20 cellular contexts compared by ENCODE assay signal in genomic region chr19:17881701-17882100, GRCh38. TPM values are rescaled to one million over a fixed set of nuclear protein-coding genes. Genes with fewer than 3 reads are reported as not detected.
DNase-seq lines count a peak whose midpoint lies in the region; ATAC-seq and TF ChIP-seq lines count a peak whose summit lies in the region.
"Had no signal": no experiment of that assay in that cellular context is flagged by ENCODE, and none has a peak within 500 bp of the region (broad histone marks: within the 10 kb centered on the region; RNA-seq: fewer than 3 reads in every experiment).

No MANE protein-coding gene starts in this region.

- no peak overlapping the region for H3K14ac ChIP-seq in neuronal stem cell (ENCODE audit: low read length)

- no peak overlapping the region for H2BK12ac ChIP-seq in neuronal stem cell (ENCODE audit: low read length)

- no peak overlapping the region for H3K27ac ChIP-seq in heart left ventricle
- H3K27ac ChIP-seq in WERI-Rb-1, result peak overlapping the region; percentile 62
- no peak overlapping the region for H3K27ac ChIP-seq in neuronal stem cell (replicated peaks; ENCODE audit: low read length)
- H3K27ac ChIP-seq: A549, KMS-11, RWPE1 had no signal

- H2BK120ac ChIP-seq in neuronal stem cell (ENCODE audit: low read depth, low read length), result no peak overlapping the region

- H4K8ac ChIP-seq in neuronal stem cell (ENCODE audit: low read depth, low read length), result no peak overlapping the region

- H3K4me3 ChIP-seq in heart left ventricle (no peak overlapping the region), WERI-Rb-1 (ENCODE audit: low read depth, low read length) (no peak overlapping the region), neuronal stem cell (ENCODE audit: low read length in 2 of 2) (no peak overlapping the region)
- H3K4me3 ChIP-seq: A549, GM12878 had no signal

- H2BK15ac ChIP-seq in neuronal stem cell (ENCODE audit: low read length), result no peak overlapping the region

- H4K91ac ChIP-seq in neuronal stem cell (ENCODE audit: low read depth, low read length, poor library complexity), result no peak overlapping the region

- ATAC-seq in Right ventricle myocardium inferior (no peak), heart left ventricle (no peak), HG02588 (IDR thresholded peaks at IDR 0.05; ENCODE audit: unreplicated experiment) (no peak), HG03175 (IDR thresholded peaks at IDR 0.05; ENCODE audit: unreplicated experiment) (no peak)
- ATAC-seq: A549, GM12878 had no signal

- peaks cover 0 to 29% (median 0%) of the 10 kb centered on the region in 9 donors for H3K27me3 ChIP-seq in heart left ventricle
- H3K27me3 ChIP-seq in WERI-Rb-1 (ENCODE audit: insufficient read depth, low read depth, severe bottlenecking), result no peaks in the 10 kb centered on the region
- no peaks in the 10 kb centered on the region for H3K27me3 ChIP-seq in neuronal stem cell (ENCODE audit: control insufficient read depth in 3 of 3, insufficient read depth in 3 of 3, low read depth in 1 of 3, low read length in 3 of 3)

- H3K36me3 ChIP-seq in heart left ventricle (no peaks in the 10 kb centered on the region), WERI-Rb-1 (no peaks in the 10 kb centered on the region), neuronal stem cell (replicated peaks in 1 of 2; ENCODE audit: control insufficient read depth in 2 of 2, insufficient read depth in 2 of 2, low read length in 2 of 2) (no peaks in the 10 kb centered on the region)

- H3K4me2 ChIP-seq in neuronal stem cell (ENCODE audit: insufficient read depth, low read length, poor library complexity, severe bottlenecking), result no peak overlapping the region
- H3K4me2 ChIP-seq: A549, KMS-11 had no signal

- peak overlapping the region; percentile 68 for H2AK5ac ChIP-seq in neuronal stem cell (ENCODE audit: low read depth, low read length)

- H2AFZ ChIP-seq in neuronal stem cell (ENCODE audit: low read length), result no peak overlapping the region

- DNase-seq in Right ventricle myocardium inferior (ENCODE audit: missing footprints) (peak; percentile 22), heart left ventricle (no peak), WERI-Rb-1 (peak; percentile 84), neuronal stem cell (ENCODE audit: low spot score) (no peak), kidney tubule cell (ENCODE audit: low spot score) (no peak)
- DNase-seq: DMS79 treated with DMSO at 0.1 percent for 48 hours; GOT3; IMR-90; NCI-H187; NCI-H446; NK-92 treated with Interleukin-12 subunit alpha and Interleukin-12 subunit beta, amount 100 ng/mL, for 24 hours; SIG-M5; T-helper 1 cell had no signal

- no peaks in the 10 kb centered on the region for H3K4me1 ChIP-seq in heart left ventricle
- no peaks in the 10 kb centered on the region for H3K4me1 ChIP-seq in neuronal stem cell (ENCODE audit: control insufficient read depth in 2 of 2, insufficient read depth in 1 of 2, low read depth in 1 of 2, low read length in 2 of 2)
- H3K4me1 ChIP-seq: A549 had no signal

- TF ChIP-seq CTCF in heart left ventricle (IDR thresholded peaks at IDR 0.05) (no peak), WERI-Rb-1 (IDR thresholded peaks at IDR 0.05; ENCODE audit: low read depth, low read length) (no peak)

- H3K9me3 ChIP-seq in heart left ventricle, result no peaks in the 10 kb centered on the region
- no peaks in the 10 kb centered on the region for H3K9me3 ChIP-seq in WERI-Rb-1 (ENCODE audit: severe bottlenecking)
- no peaks in the 10 kb centered on the region for H3K9me3 ChIP-seq in neuronal stem cell (replicated peaks in 1 of 2; ENCODE audit: control insufficient read depth in 2 of 2, insufficient read depth in 1 of 2, low read depth in 1 of 2, low read length in 2 of 2)
- H3K9me3 ChIP-seq: A549 had no signal

- H3K23ac ChIP-seq in neuronal stem cell (ENCODE audit: low read depth, low read length, poor library complexity), result no peak overlapping the region

- no peak for TF ChIP-seq POLR2A in heart left ventricle (IDR thresholded peaks at IDR 0.05)

- H2BK5ac ChIP-seq in neuronal stem cell (ENCODE audit: low read length), result no peak overlapping the region

- intact Hi-C loops in Right ventricle myocardium inferior (cut with DNase I), result no loop called here
- intact Hi-C loops in heart left ventricle (cut with DNase I), result loop anchor here in 1 of 10 donors (10.0 kb wide), 1 partner anchor 103 kb away; no protein-coding TSS in a partner anchor

- H3K4ac ChIP-seq in neuronal stem cell (ENCODE audit: low read length), result no peak overlapping the region

- H3K79me1 ChIP-seq in neuronal stem cell (ENCODE audit: low read depth, low read length), result no peaks in the 10 kb centered on the region

- H3K18ac ChIP-seq in neuronal stem cell (ENCODE audit: low read length), result no peak overlapping the region

- no peak overlapping the region for H3K9ac ChIP-seq in neuronal stem cell (ENCODE audit: low read depth, low read length, poor library complexity)
- H3K9ac ChIP-seq: KMS-11 had no signal

- WGBS in heart left ventricle, 4 donors, result 64 to 70% (median 66%) methylated on average over 7 of the region's 7 CpGs
- WGBS in neuronal stem cell (ENCODE audit: extremely low coverage in 2 of 2, insufficient read length in 2 of 2, insufficient replicate concordance in 1 of 2), 2 donors, result no CpG with 5 or more reads among the region's 7 CpGs

RNA-seq across cellular contexts. Expression of gene SLC5A5, which starts 10.0 kb away (rescaled TPM):
- total RNA-seq in Right ventricle myocardium inferior (not detected), heart left ventricle (not detected)
- polyA plus RNA-seq in heart left ventricle, result not detected
- polyA plus RNA-seq in neuronal stem cell (2013, experiment 1 of 2), result 0.08 TPM
- polyA plus RNA-seq in neuronal stem cell (2013, experiment 2 of 2), result 0.19 TPM
- total RNA-seq: IMR-90 had no signal
- polyA plus RNA-seq: CD14-positive monocyte, IMR-90 had no signal

RNA-seq across cellular contexts. Expression of gene RPL18A, which starts 22.0 kb away (rescaled TPM):
- total RNA-seq in Right ventricle myocardium inferior (860 TPM), heart left ventricle (1,000 to 10,000 TPM in 2 of 9 donors, 100 to 1,000 TPM in 7; 566 to 1,124 (median 752) TPM)
- 1,000 to 10,000 TPM in 1 of 2 donors, 100 to 1,000 TPM in 1; 787 to 2,031 TPM for polyA plus RNA-seq in heart left ventricle
- 3,857 TPM for polyA plus RNA-seq in neuronal stem cell (2013, experiment 1 of 2)
- polyA plus RNA-seq in neuronal stem cell (2013, experiment 2 of 2), result 3,701 TPM

RNA-seq across cellular contexts. Expression of gene JAK3, which starts 33.9 kb away (rescaled TPM):
- total RNA-seq in Right ventricle myocardium inferior, result 1.9 TPM
- total RNA-seq in heart left ventricle, result 10 to 100 TPM in 1 of 9 donors, 1 to 10 TPM in 7, under 1 TPM in 1; 0.77 to 29.2 (median 1.8) TPM
- polyA plus RNA-seq in heart left ventricle, result 1 to 10 TPM in 1 of 2 donors, under 1 TPM in 1; 0.99 to 1.1 TPM
- 3.2 TPM for polyA plus RNA-seq in neuronal stem cell (2013, experiment 1 of 2)
- polyA plus RNA-seq in neuronal stem cell (2013, experiment 2 of 2), result 3.3 TPM

RNA-seq across cellular contexts. Expression of gene CCDC124, which starts 51.1 kb away (rescaled TPM):
- total RNA-seq in Right ventricle myocardium inferior, result 85.9 TPM
- total RNA-seq in heart left ventricle, result 100 to 1,000 TPM in 1 of 9 donors, 10 to 100 TPM in 8; 45.4 to 115 (median 66.1) TPM
- polyA plus RNA-seq in heart left ventricle, result 100 to 1,000 TPM; 157 to 195 TPM
- polyA plus RNA-seq in neuronal stem cell (2013, experiment 1 of 2), result 88.1 TPM
- polyA plus RNA-seq in neuronal stem cell (2013, experiment 2 of 2), result 85.6 TPM

Comparison
In these comparisons a context has a peak if more than half of its experiments do, and no peak if none do; other contexts are left out.
1. DNase-seq: peak in Right ventricle myocardium inferior (single experiment) and WERI-Rb-1 (single experiment); none in heart left ventricle (0 of 5), neuronal stem cell (single experiment) and kidney tubule cell (single experiment).